ENCODE assay signal across 3 cellular contexts in the genomic region with DNA sequence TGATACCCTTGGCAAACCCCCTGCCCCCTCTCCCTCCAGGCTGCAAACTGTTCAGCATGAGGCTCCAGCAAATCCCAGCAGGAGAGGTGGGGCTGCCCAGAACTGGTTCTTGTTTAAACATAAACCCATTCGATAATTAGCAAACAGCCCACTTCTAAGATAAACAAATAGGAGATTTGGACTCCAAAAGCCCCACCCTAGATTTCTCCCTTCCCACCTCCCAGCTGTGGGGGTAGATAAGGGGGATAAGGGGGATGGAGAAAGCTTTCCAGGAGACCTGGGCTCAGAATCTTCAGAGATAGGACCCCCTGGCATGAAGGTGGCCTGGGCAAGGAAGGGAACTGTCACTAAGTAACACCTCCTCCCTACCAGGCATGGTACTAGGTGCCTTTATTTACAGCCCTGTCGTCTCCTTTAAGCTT.
TF ChIP-seq lines count a peak whose summit lies in the region.

No MANE protein-coding gene starts in this region.

TF ChIP-seq in SK-N-SH, 30 proteins besides CTCF, POLR2A, EP300 and RAD21 (continued from another document):
- TF ChIP-seq, protein P1, sequence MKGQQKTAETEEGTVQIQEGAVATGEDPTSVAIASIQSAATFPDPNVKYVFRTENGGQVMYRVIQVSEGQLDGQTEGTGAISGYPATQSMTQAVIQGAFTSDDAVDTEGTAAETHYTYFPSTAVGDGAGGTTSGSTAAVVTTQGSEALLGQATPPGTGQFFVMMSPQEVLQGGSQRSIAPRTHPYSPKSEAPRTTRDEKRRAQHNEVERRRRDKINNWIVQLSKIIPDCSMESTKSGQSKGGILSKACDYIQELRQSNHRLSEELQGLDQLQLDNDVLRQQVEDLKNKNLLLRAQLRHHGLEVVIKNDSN (IDR thresholded peaks at IDR 0.05; ENCODE audit: borderline replicate concordance, low read depth): no peak
- TF ChIP-seq CHD2 (IDR thresholded peaks at IDR 0.05; ENCODE audit: low read length, partially characterized antibody) (no peak), RXRA (IDR thresholded peaks at IDR 0.05; ENCODE audit: borderline replicate concordance, low read depth) (no peak)

TF ChIP-seq in SK-N-SH treated with all-trans-retinoic acid at 6 μM for 48 hours, 23 proteins besides CTCF, POLR2A, EP300 and RAD21 (continued from another document):
- TF ChIP-seq, protein P2, sequence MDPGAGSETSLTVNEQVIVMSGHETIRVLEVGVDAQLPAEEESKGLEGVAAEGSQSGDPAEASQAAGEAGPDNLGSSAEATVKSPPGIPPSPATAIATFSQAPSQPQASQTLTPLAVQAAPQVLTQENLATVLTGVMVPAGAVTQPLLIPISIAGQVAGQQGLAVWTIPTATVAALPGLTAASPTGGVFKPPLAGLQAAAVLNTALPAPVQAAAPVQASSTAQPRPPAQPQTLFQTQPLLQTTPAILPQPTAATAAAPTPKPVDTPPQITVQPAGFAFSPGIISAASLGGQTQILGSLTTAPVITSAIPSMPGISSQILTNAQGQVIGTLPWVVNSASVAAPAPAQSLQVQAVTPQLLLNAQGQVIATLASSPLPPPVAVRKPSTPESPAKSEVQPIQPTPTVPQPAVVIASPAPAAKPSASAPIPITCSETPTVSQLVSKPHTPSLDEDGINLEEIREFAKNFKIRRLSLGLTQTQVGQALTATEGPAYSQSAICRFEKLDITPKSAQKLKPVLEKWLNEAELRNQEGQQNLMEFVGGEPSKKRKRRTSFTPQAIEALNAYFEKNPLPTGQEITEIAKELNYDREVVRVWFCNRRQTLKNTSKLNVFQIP (CRISPR knock-in tag; IDR thresholded peaks at IDR 0.05; ENCODE audit: borderline replicate concordance, low read depth): no peak
- TF ChIP-seq SNAI2 (CRISPR knock-in tag; IDR thresholded peaks at IDR 0.05) (no peak), ZC3H10 (CRISPR knock-in tag; IDR thresholded peaks at IDR 0.05) (no peak), GLIS3 (CRISPR knock-in tag; IDR thresholded peaks at IDR 0.05) (no peak), ARNTL (CRISPR knock-in tag; IDR thresholded peaks at IDR 0.05; ENCODE audit: borderline replicate concordance, low read depth) (no peak), BACH2 (CRISPR knock-in tag; IDR thresholded peaks at IDR 0.05; ENCODE audit: borderline replicate concordance) (no peak), RARB (CRISPR knock-in tag; IDR thresholded peaks at IDR 0.05) (no peak), ZFP30 (CRISPR knock-in tag; IDR thresholded peaks at IDR 0.05) (no peak), OSR1 (CRISPR knock-in tag; IDR thresholded peaks at IDR 0.05) (no peak), ESRRG (CRISPR knock-in tag; IDR thresholded peaks at IDR 0.05) (no peak)
- TF ChIP-seq, protein P3, sequence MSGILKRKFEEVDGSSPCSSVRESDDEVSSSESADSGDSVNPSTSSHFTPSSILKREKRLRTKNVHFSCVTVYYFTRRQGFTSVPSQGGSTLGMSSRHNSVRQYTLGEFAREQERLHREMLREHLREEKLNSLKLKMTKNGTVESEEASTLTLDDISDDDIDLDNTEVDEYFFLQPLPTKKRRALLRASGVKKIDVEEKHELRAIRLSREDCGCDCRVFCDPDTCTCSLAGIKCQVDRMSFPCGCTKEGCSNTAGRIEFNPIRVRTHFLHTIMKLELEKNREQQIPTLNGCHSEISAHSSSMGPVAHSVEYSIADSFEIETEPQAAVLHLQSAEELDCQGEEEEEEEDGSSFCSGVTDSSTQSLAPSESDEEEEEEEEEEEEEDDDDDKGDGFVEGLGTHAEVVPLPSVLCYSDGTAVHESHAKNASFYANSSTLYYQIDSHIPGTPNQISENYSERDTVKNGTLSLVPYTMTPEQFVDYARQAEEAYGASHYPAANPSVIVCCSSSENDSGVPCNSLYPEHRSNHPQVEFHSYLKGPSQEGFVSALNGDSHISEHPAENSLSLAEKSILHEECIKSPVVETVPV (CRISPR knock-in tag; IDR thresholded peaks at IDR 0.05): no peak
- TF ChIP-seq, protein P4, sequence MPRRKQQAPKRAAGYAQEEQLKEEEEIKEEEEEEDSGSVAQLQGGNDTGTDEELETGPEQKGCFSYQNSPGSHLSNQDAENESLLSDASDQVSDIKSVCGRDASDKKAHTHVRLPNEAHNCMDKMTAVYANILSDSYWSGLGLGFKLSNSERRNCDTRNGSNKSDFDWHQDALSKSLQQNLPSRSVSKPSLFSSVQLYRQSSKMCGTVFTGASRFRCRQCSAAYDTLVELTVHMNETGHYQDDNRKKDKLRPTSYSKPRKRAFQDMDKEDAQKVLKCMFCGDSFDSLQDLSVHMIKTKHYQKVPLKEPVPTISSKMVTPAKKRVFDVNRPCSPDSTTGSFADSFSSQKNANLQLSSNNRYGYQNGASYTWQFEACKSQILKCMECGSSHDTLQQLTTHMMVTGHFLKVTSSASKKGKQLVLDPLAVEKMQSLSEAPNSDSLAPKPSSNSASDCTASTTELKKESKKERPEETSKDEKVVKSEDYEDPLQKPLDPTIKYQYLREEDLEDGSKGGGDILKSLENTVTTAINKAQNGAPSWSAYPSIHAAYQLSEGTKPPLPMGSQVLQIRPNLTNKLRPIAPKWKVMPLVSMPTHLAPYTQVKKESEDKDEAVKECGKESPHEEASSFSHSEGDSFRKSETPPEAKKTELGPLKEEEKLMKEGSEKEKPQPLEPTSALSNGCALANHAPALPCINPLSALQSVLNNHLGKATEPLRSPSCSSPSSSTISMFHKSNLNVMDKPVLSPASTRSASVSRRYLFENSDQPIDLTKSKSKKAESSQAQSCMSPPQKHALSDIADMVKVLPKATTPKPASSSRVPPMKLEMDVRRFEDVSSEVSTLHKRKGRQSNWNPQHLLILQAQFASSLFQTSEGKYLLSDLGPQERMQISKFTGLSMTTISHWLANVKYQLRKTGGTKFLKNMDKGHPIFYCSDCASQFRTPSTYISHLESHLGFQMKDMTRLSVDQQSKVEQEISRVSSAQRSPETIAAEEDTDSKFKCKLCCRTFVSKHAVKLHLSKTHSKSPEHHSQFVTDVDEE (CRISPR knock-in tag; IDR thresholded peaks at IDR 0.05): no peak

TF ChIP-seq in liver, 16 proteins besides CTCF, POLR2A, EP300 and RAD21:
- TF ChIP-seq, protein P5, sequence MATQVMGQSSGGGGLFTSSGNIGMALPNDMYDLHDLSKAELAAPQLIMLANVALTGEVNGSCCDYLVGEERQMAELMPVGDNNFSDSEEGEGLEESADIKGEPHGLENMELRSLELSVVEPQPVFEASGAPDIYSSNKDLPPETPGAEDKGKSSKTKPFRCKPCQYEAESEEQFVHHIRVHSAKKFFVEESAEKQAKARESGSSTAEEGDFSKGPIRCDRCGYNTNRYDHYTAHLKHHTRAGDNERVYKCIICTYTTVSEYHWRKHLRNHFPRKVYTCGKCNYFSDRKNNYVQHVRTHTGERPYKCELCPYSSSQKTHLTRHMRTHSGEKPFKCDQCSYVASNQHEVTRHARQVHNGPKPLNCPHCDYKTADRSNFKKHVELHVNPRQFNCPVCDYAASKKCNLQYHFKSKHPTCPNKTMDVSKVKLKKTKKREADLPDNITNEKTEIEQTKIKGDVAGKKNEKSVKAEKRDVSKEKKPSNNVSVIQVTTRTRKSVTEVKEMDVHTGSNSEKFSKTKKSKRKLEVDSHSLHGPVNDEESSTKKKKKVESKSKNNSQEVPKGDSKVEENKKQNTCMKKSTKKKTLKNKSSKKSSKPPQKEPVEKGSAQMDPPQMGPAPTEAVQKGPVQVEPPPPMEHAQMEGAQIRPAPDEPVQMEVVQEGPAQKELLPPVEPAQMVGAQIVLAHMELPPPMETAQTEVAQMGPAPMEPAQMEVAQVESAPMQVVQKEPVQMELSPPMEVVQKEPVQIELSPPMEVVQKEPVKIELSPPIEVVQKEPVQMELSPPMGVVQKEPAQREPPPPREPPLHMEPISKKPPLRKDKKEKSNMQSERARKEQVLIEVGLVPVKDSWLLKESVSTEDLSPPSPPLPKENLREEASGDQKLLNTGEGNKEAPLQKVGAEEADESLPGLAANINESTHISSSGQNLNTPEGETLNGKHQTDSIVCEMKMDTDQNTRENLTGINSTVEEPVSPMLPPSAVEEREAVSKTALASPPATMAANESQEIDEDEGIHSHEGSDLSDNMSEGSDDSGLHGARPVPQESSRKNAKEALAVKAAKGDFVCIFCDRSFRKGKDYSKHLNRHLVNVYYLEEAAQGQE (IDR thresholded peaks at IDR 0.05): peak; percentile 27
- TF ChIP-seq JUND (IDR thresholded peaks at IDR 0.05) (peak in 1 of 2 donors; percentile 36), SP1 (IDR thresholded peaks at IDR 0.05) (peak; percentile 45), HNF4G (IDR thresholded peaks at IDR 0.05) (no peak), TAF1 (conservative IDR thresholded peaks at IDR 0.05) (no peak), RXRA (IDR thresholded peaks at IDR 0.05) (peak in 1 of 2 donors; percentile 53), FOXA2 (IDR thresholded peaks at IDR 0.05) (peak; percentile 39)
